ENCODE assay signal across 1 cellular context in genomic region chr4:1533501-1534064, GRCh38.
TF ChIP-seq lines count a peak whose summit lies in the region.

No MANE protein-coding gene starts in this region.

TF ChIP-seq in HEK293, 187 proteins besides CTCF, POLR2A, EP300 and RAD21 (continued from another document and continues in another):
- no peak for TF ChIP-seq ZBTB49 (tag by site-specific recombination; IDR thresholded peaks at IDR 0.05; ENCODE audit: low read depth)
- peak; percentile 60 for TF ChIP-seq ZNF600 (tag by site-specific recombination; IDR thresholded peaks at IDR 0.05)
- no peak; the same call in 1 of the 2 replicates for TF ChIP-seq ZNF449 (tag by site-specific recombination; IDR thresholded peaks at IDR 0.05)
- TF ChIP-seq ZNF670 (tag by site-specific recombination; IDR thresholded peaks at IDR 0.05; ENCODE audit: low read depth): no peak
- no peak for TF ChIP-seq REST (tag by site-specific recombination; IDR thresholded peaks at IDR 0.05)
- TF ChIP-seq BCL6B (tag by site-specific recombination; IDR thresholded peaks at IDR 0.05): no peak
- no peak for TF ChIP-seq ZNF26 (tag by site-specific recombination; IDR thresholded peaks at IDR 0.05)
- TF ChIP-seq ZBTB21 (tag by site-specific recombination; IDR thresholded peaks at IDR 0.05): no peak
- TF ChIP-seq ZNF707 (tag by site-specific recombination; IDR thresholded peaks at IDR 0.05): no peak
- TF ChIP-seq ZNF121 (tag by site-specific recombination; IDR thresholded peaks at IDR 0.05): no peak
- TF ChIP-seq ZNF184 (tag by site-specific recombination; IDR thresholded peaks at IDR 0.05): no peak
- TF ChIP-seq ZNF112 (tag by site-specific recombination; IDR thresholded peaks at IDR 0.05): no peak
- no peak for TF ChIP-seq ZNF664 (tag by site-specific recombination; IDR thresholded peaks at IDR 0.05)
- TF ChIP-seq HOXC10 (CRISPR knock-in tag; IDR thresholded peaks at IDR 0.05): no peak
- TF ChIP-seq OVOL3 (tag by site-specific recombination; IDR thresholded peaks at IDR 0.05): no peak
- no peak for TF ChIP-seq ZNF610 (tag by site-specific recombination; IDR thresholded peaks at IDR 0.05; ENCODE audit: borderline replicate concordance)
- TF ChIP-seq ZNF140 (tag by site-specific recombination; IDR thresholded peaks at IDR 0.05): no peak
- no peak for TF ChIP-seq EGR2 (tag by site-specific recombination; IDR thresholded peaks at IDR 0.05; ENCODE audit: low read depth)
- no peak for TF ChIP-seq ZNF626 (tag by site-specific recombination; IDR thresholded peaks at IDR 0.05)
- TF ChIP-seq ZNF202 (tag by site-specific recombination; IDR thresholded peaks at IDR 0.05; ENCODE audit: borderline replicate concordance): no peak
- TF ChIP-seq ZNF561 (tag by site-specific recombination; IDR thresholded peaks at IDR 0.05; ENCODE audit: borderline replicate concordance): peak; percentile 63; the same call in 1 of the 2 replicates
- no peak for TF ChIP-seq ZNF513 (tag by site-specific recombination; IDR thresholded peaks at IDR 0.05)
- no peak for TF ChIP-seq ZNF341 (tag by site-specific recombination; IDR thresholded peaks at IDR 0.05; ENCODE audit: low read depth)
- no peak for TF ChIP-seq ZNF580 (tag by site-specific recombination; IDR thresholded peaks at IDR 0.05)
- TF ChIP-seq ZNF157 (tag by site-specific recombination; IDR thresholded peaks at IDR 0.05): no peak
- no peak for TF ChIP-seq ZNF624 (tag by site-specific recombination; IDR thresholded peaks at IDR 0.05)
- no peak for TF ChIP-seq SP3 (tag by site-specific recombination; IDR thresholded peaks at IDR 0.05)
- no peak for TF ChIP-seq ZSCAN16 (tag by site-specific recombination; IDR thresholded peaks at IDR 0.05)
- 0 out of 2 replicates have a peak, but pooled peaks have one; percentile 34 for TF ChIP-seq ZNF391 (tag by site-specific recombination; IDR thresholded peaks at IDR 0.05; ENCODE audit: borderline replicate concordance, low read depth)
- TF ChIP-seq ZNF555 (tag by site-specific recombination; conservative IDR thresholded peaks at IDR 0.05): no peak
- TF ChIP-seq ZNF248 (tag by site-specific recombination; IDR thresholded peaks at IDR 0.05): no peak
- peak; percentile 99 for TF ChIP-seq ZIC2 (tag by site-specific recombination; IDR thresholded peaks at IDR 0.05)
- no peak for TF ChIP-seq ZNF274 (IDR thresholded peaks at IDR 0.05; ENCODE audit: low read length)
- no peak for TF ChIP-seq ZNF274 (tag by site-specific recombination; IDR thresholded peaks at IDR 0.05; ENCODE audit: borderline replicate concordance)
- TF ChIP-seq BCL11B (tag by site-specific recombination; IDR thresholded peaks at IDR 0.05; ENCODE audit: low read depth): no peak
- TF ChIP-seq WT1 (tag by site-specific recombination; IDR thresholded peaks at IDR 0.05): no peak; the same call in 1 of the 2 replicates
- TF ChIP-seq ZNF645 (tag by site-specific recombination; IDR thresholded peaks at IDR 0.05): no peak
- 0 out of 2 replicates have a peak, but pooled peaks have one; percentile 60 for TF ChIP-seq INSM2 (tag by site-specific recombination; IDR thresholded peaks at IDR 0.05)
- no peak for TF ChIP-seq ZNF404 (tag by site-specific recombination; IDR thresholded peaks at IDR 0.05)
- TF ChIP-seq ZBTB44 (tag by site-specific recombination; IDR thresholded peaks at IDR 0.05): no peak
- TF ChIP-seq PRDM6 (tag by site-specific recombination; IDR thresholded peaks at IDR 0.05): peak; percentile 78
- TF ChIP-seq ZNF510 (tag by site-specific recombination; IDR thresholded peaks at IDR 0.05; ENCODE audit: insufficient replicate concordance): no peak
- TF ChIP-seq ZNF211 (tag by site-specific recombination; IDR thresholded peaks at IDR 0.05; ENCODE audit: low read depth): no peak
